Comparison of ENCODE assay signal across 13 cellular contexts in genomic region chr9:34744295-34745221, GRCh38. TPM values are rescaled to one million over a fixed set of nuclear protein-coding genes. Genes with fewer than 3 reads are reported as not detected.
A peak's percentile ranks its signal among the peaks of the same experiment; 100 is the strongest.
DNase-seq lines count a peak whose midpoint lies in the region; ATAC-seq, FAIRE-seq and TF ChIP-seq lines count a peak whose summit lies in the region.
"Had no signal": no experiment of that assay in that cellular context is flagged by ENCODE, and none has a peak within 500 bp of the region (broad histone marks: within the 10 kb centered on the region; RNA-seq: fewer than 3 reads in every experiment).

No MANE protein-coding gene starts in this region.

- TF ChIP-seq EP300 in A549 (IDR thresholded peaks at IDR 0.05): no peak

- CTCF ChIA-PET in A549 (lab: Yijun Ruan, JAX): interaction anchor here (1.2 to 1.7 kb wide), 6 partner anchors 15 to 352 kb away, joined by 3 to 10 read pairs (median 5); partner anchors contain the start of gene PIGO
- CTCF ChIA-PET in activated CD8-positive, alpha-beta T cell treated with anti-CD3 and anti-CD28 coated beads, Interleukin-2, amount 10 ng/mL, durations not matched to agents 7 days and 5 days (lab: Charles Lee): interaction anchor here (0.7 kb wide), 1 partner anchor 9 kb away, joined by 3 read pairs; no protein-coding TSS in a partner anchor
- CTCF ChIA-PET in CD4-positive, alpha-beta T cell (lab: Charles Lee): no interaction called here

- H3K36me3 ChIP-seq in adrenal gland (replicated peaks in 1 of 2) (no peaks in the 10 kb centered on the region), kidney (ENCODE audit: control insufficient read depth in 1 of 2, insufficient read depth in 2 of 2, low read length in 2 of 2) (no peaks in the 10 kb centered on the region)

- FAIRE-seq in A549 (lab: Jason Lieb, UNC) (no peak), kidney (lab: Jason Lieb, UNC) (no peak)

- TF ChIP-seq POLR2A in A549 (IDR thresholded peaks at IDR 0.05; ENCODE audit: low read length) (no peak), adrenal gland (IDR thresholded peaks at IDR 0.05) (no peak)

- TF ChIP-seq CTCF in A549 (IDR thresholded peaks at IDR 0.05) (no peak), HFFc6 (IDR thresholded peaks at IDR 0.05) (no peak), adrenal gland (IDR thresholded peaks at IDR 0.05) (no peak), kidney (IDR thresholded peaks at IDR 0.05; ENCODE audit: borderline replicate concordance, extremely low read depth, insufficient read depth) (no peak)
- no peak for TF ChIP-seq CTCF in CD4-positive, alpha-beta T cell (IDR thresholded peaks at IDR 0.05)

- H3K4me1 Mint-ChIP-seq in HFFc6 (ENCODE audit: low read depth): peaks cover 9% of the 10 kb centered on the region
- no peaks in the 10 kb centered on the region for H3K4me1 Mint-ChIP-seq in activated T-helper 1 cell treated with anti-CD3 and anti-CD28 coated beads, Interleukin-12 subunit alpha, Interleukin-12 subunit beta, Interleukin-2, Interleukin-4 antibody, amounts not matched to agents 30 ng/mL and 10 ng/mL and 1 ng/mL, durations not matched to agents 14 hours and 24 hours and 36 hours (ENCODE audit: low read depth)
- H3K4me1 Mint-ChIP-seq in activated CD8-positive, alpha-beta T cell treated with anti-CD3 and anti-CD28 coated beads, Interleukin-2, amount 10 ng/mL, durations not matched to agents 7 days and 5 days (ENCODE audit: low read depth): peaks cover 4% of the 10 kb centered on the region
- H3K4me1 Mint-ChIP-seq in CD4-positive, alpha-beta T cell (ENCODE audit: low read depth): no peaks in the 10 kb centered on the region

- peak; percentile 86 to 91 for ATAC-seq in A549
- ATAC-seq in activated CD8-positive, alpha-beta T cell treated with anti-CD3 and anti-CD28 coated beads, Interleukin-2, amount 10 ng/mL, durations not matched to agents 7 days and 5 days: no peak
- no peak for ATAC-seq in CD4-positive, alpha-beta T cell (ENCODE audit: poor library complexity)

- intact Hi-C loops in adrenal gland (cut with DNase I): no loop called here
- intact Hi-C loops in kidney (cut with DNase I): no loop called here
- intact Hi-C loops in activated T-helper 1 cell treated with anti-CD3 and anti-CD28 coated beads, Interleukin-12 subunit alpha, Interleukin-12 subunit beta, Interleukin-2, Interleukin-4 antibody, amounts not matched to agents 30 ng/mL and 10 ng/mL and 1 ng/mL, durations not matched to agents 14 hours and 24 hours and 36 hours (cut with micrococcal nuclease): no loop called here
- intact Hi-C loops in CD4-positive, alpha-beta T cell (cut with DNase I, micrococcal nuclease): no loop called here

- WGBS in A549 (ENCODE audit: missing lambda C conversion rate): 62% methylated on average over 2 of the region's 2 CpGs
- 42 to 57% (median 52%) methylated on average over 2 of the region's 2 CpGs for WGBS in adrenal gland, 4 donors

- H3K9ac ChIP-seq in kidney (ENCODE audit: low read length in 2 of 2): no peak overlapping the region

- H3K36me3 Mint-ChIP-seq in HFFc6 (ENCODE audit: low read depth): no peaks in the 10 kb centered on the region
- no peaks in the 10 kb centered on the region for H3K36me3 Mint-ChIP-seq in activated T-helper 1 cell treated with anti-CD3 and anti-CD28 coated beads, Interleukin-12 subunit alpha, Interleukin-12 subunit beta, Interleukin-2, Interleukin-4 antibody, amounts not matched to agents 30 ng/mL and 10 ng/mL and 1 ng/mL, durations not matched to agents 14 hours and 24 hours and 36 hours (ENCODE audit: low read depth)
- no peaks in the 10 kb centered on the region for H3K36me3 Mint-ChIP-seq in activated CD8-positive, alpha-beta T cell treated with anti-CD3 and anti-CD28 coated beads, Interleukin-2, amount 10 ng/mL, durations not matched to agents 7 days and 5 days (ENCODE audit: low read depth)
- no peaks in the 10 kb centered on the region for H3K36me3 Mint-ChIP-seq in CD4-positive, alpha-beta T cell (ENCODE audit: low read depth)

- H3K9me3 Mint-ChIP-seq in HFFc6: no peaks in the 10 kb centered on the region
- H3K9me3 Mint-ChIP-seq in activated T-helper 1 cell treated with anti-CD3 and anti-CD28 coated beads, Interleukin-12 subunit alpha, Interleukin-12 subunit beta, Interleukin-2, Interleukin-4 antibody, amounts not matched to agents 30 ng/mL and 10 ng/mL and 1 ng/mL, durations not matched to agents 14 hours and 24 hours and 36 hours: no peaks in the 10 kb centered on the region
- peaks cover 10% of the 10 kb centered on the region for H3K9me3 Mint-ChIP-seq in activated CD8-positive, alpha-beta T cell treated with anti-CD3 and anti-CD28 coated beads, Interleukin-2, amount 10 ng/mL, durations not matched to agents 7 days and 5 days (ENCODE audit: insufficient read depth)
- H3K9me3 Mint-ChIP-seq in CD4-positive, alpha-beta T cell: no peaks in the 10 kb centered on the region

- H3K4me3 ChIP-seq in A549: no peak overlapping the region
- no peak overlapping the region for H3K4me3 ChIP-seq in adrenal gland
- H3K4me3 ChIP-seq in kidney (ENCODE audit: low read length in 2 of 2): no peak overlapping the region

- H3K27ac Mint-ChIP-seq in HFFc6: no peak overlapping the region
- H3K27ac Mint-ChIP-seq in activated T-helper 1 cell treated with anti-CD3 and anti-CD28 coated beads, Interleukin-12 subunit alpha, Interleukin-12 subunit beta, Interleukin-2, Interleukin-4 antibody, amounts not matched to agents 30 ng/mL and 10 ng/mL and 1 ng/mL, durations not matched to agents 14 hours and 24 hours and 36 hours: no peak overlapping the region
- H3K27ac Mint-ChIP-seq in activated CD8-positive, alpha-beta T cell treated with anti-CD3 and anti-CD28 coated beads, Interleukin-2, amount 10 ng/mL, durations not matched to agents 7 days and 5 days: no peak overlapping the region
- no peak overlapping the region for H3K27ac Mint-ChIP-seq in CD4-positive, alpha-beta T cell
- H3K27ac Mint-ChIP-seq: activated T-cell treated with anti-CD3 and anti-CD28 coated beads, Interleukin-2, amount 50 U/mL, for 24 hours had no signal

- H3K27me3 ChIP-seq in adrenal gland: no peaks in the 10 kb centered on the region
- peaks cover 16% of the 10 kb centered on the region for H3K27me3 ChIP-seq in CD4-positive, alpha-beta T cell (ENCODE audit: control insufficient read depth, insufficient read depth, low read length)

- peaks cover 6% of the 10 kb centered on the region; the same call in 1 of the 2 replicates for H3K27me3 Mint-ChIP-seq in HFFc6 (ENCODE audit: insufficient read depth)
- peaks cover 20% of the 10 kb centered on the region for H3K27me3 Mint-ChIP-seq in activated T-helper 1 cell treated with anti-CD3 and anti-CD28 coated beads, Interleukin-12 subunit alpha, Interleukin-12 subunit beta, Interleukin-2, Interleukin-4 antibody, amounts not matched to agents 30 ng/mL and 10 ng/mL and 1 ng/mL, durations not matched to agents 14 hours and 24 hours and 36 hours (ENCODE audit: insufficient read depth)
- peaks cover 17% of the 10 kb centered on the region for H3K27me3 Mint-ChIP-seq in activated CD8-positive, alpha-beta T cell treated with anti-CD3 and anti-CD28 coated beads, Interleukin-2, amount 10 ng/mL, durations not matched to agents 7 days and 5 days (ENCODE audit: low read depth)
- H3K27me3 Mint-ChIP-seq in CD4-positive, alpha-beta T cell: peaks cover 36% of the 10 kb centered on the region

- no peak overlapping the region for H3K4me3 Mint-ChIP-seq in HFFc6
- H3K4me3 Mint-ChIP-seq in activated T-helper 1 cell treated with anti-CD3 and anti-CD28 coated beads, Interleukin-12 subunit alpha, Interleukin-12 subunit beta, Interleukin-2, Interleukin-4 antibody, amounts not matched to agents 30 ng/mL and 10 ng/mL and 1 ng/mL, durations not matched to agents 14 hours and 24 hours and 36 hours: no peak overlapping the region
- no peak overlapping the region for H3K4me3 Mint-ChIP-seq in activated CD8-positive, alpha-beta T cell treated with anti-CD3 and anti-CD28 coated beads, Interleukin-2, amount 10 ng/mL, durations not matched to agents 7 days and 5 days
- H3K4me3 Mint-ChIP-seq in CD4-positive, alpha-beta T cell: no peak overlapping the region
- H3K4me3 Mint-ChIP-seq: activated T-cell treated with anti-CD3 and anti-CD28 coated beads, Interleukin-2, amount 50 U/mL, for 24 hours had no signal

- H3K9me3 ChIP-seq in A549: no peaks in the 10 kb centered on the region
- H3K9me3 ChIP-seq in adrenal gland (replicated peaks in 1 of 3): no peaks in the 10 kb centered on the region
- H3K9me3 ChIP-seq in kidney (ENCODE audit: control insufficient read depth in 1 of 2, low read length in 2 of 2): peaks cover 2 to 4% of the 10 kb centered on the region in 2 donors
- H3K9me3 ChIP-seq in CD4-positive, alpha-beta T cell (ENCODE audit: control insufficient read depth, low read length): peaks cover 5% of the 10 kb centered on the region

- POLR2A ChIA-PET in A549 (lab: Yijun Ruan, JAX): no interaction called here
- POLR2A ChIA-PET in activated CD8-positive, alpha-beta T cell treated with anti-CD3 and anti-CD28 coated beads, Interleukin-2, amount 10 ng/mL, durations not matched to agents 7 days and 5 days (lab: Charles Lee): no interaction called here
- POLR2A ChIA-PET in CD4-positive, alpha-beta T cell (lab: Charles Lee): interaction anchor here (0.5 to 0.6 kb wide), 2 partner anchors 573 to 608 kb away, joined by 4 to 5 read pairs; no protein-coding TSS in a partner anchor

- H3K4me1 ChIP-seq in A549: peaks cover 15% of the 10 kb centered on the region; the same call in 2 of the 3 replicates
- peaks cover 0 to 12% of the 10 kb centered on the region in 2 donors for H3K4me1 ChIP-seq in adrenal gland (replicated peaks in 1 of 2)
- no peaks in the 10 kb centered on the region for H3K4me1 ChIP-seq in kidney (ENCODE audit: control insufficient read depth in 1 of 2, insufficient read depth in 1 of 2, low read depth in 1 of 2, low read length in 2 of 2)

- TF ChIP-seq RAD21 in A549 (conservative IDR thresholded peaks at IDR 0.05 in 1 of 2, IDR thresholded peaks at IDR 0.05 in 1 of 2): no peak

- DNase-seq in A549 (ENCODE audit: low read depth in 1 of 2, low spot score in 1 of 2) (peak in 1 of 2 experiments; percentile 28), HFFc6 (peak; percentile 26), adrenal gland (peak; percentile 43 to 76 (median 62)), kidney (peak; percentile 74), mesenteric fat pad (ENCODE audit: low spot score) (no peak)
- DNase-seq in activated T-helper 1 cell treated with anti-CD3 and anti-CD28 coated beads, Interleukin-12 subunit alpha, Interleukin-12 subunit beta, Interleukin-2, Interleukin-4 antibody, amounts not matched to agents 30 ng/mL and 10 ng/mL and 1 ng/mL, durations not matched to agents 14 hours and 24 hours and 36 hours (ENCODE audit: low spot score): no peak
- no peak for DNase-seq in activated CD8-positive, alpha-beta T cell treated with anti-CD3 and anti-CD28 coated beads, Interleukin-2, amount 10 ng/mL, durations not matched to agents 7 days and 5 days
- DNase-seq in CD4-positive, alpha-beta T cell: no peak
- DNase-seq: activated T-cell treated with anti-CD3 and anti-CD28 coated beads, Interleukin-2, amount 50 U/mL, for 24 hours; effector memory CD4-positive, alpha-beta T cell; stimulated activated CD4-positive, alpha-beta T cell treated with anti-CD3 and anti-CD28 coated beads, Interleukin-4, amount 100 ng/mL, for 1 hour; T-helper 2 cell had no signal

- H3K4me2 ChIP-seq in A549: no peak overlapping the region

- H3K27ac ChIP-seq in A549 (no peak overlapping the region), adrenal gland (no peak overlapping the region), kidney (ENCODE audit: low read depth in 2 of 2, low read length in 2 of 2) (no peak overlapping the region)
- H3K27ac ChIP-seq in CD4-positive, alpha-beta T cell (ENCODE audit: low read depth, low read length): no peak overlapping the region

RNA-seq across cellular contexts. Expression of gene CCL21, which starts 34.6 kb away (rescaled TPM):
- polyA plus RNA-seq in A549 (2011; rRNA removed): not detected in 2 replicates
- not detected in 2 replicates for polyA plus RNA-seq in A549 (2012; cell fraction: cytosol; rRNA removed)
- not detected in 2 replicates for polyA plus RNA-seq in A549 (2012; cell fraction: nucleus; rRNA removed)
- not detected in 3 replicates for polyA plus RNA-seq in A549 (2017; fragmentation: RNase III; extraction: RNeasy Plus Mini Kit Qiagen cat#74134 plus additional on column Dnase treatment)
- not detected in 2 replicates for polyA minus RNA-seq in A549 (2011; rRNA and poly(A)+ RNA removed)
- total RNA-seq in HFFc6 (2021; fragmentation: NEBNext Ultra II Directional; extraction: Animal tissue kit (Norgen Biotek cat#: 25700)): not detected
- 100 to 1,000 TPM in 1 of 8 donors, 10 to 100 TPM in 7; 11.6 to 295 (median 43.7) TPM for total RNA-seq in adrenal gland
- polyA plus RNA-seq in adrenal gland: 100 to 1,000 TPM in 1 of 3 donors, 10 to 100 TPM in 2; 32.3 to 152 (median 33.7) TPM
- total RNA-seq in kidney: 92.8 TPM
- 42.8 TPM for polyA plus RNA-seq in kidney (ENCODE audit: insufficient read depth, low read depth, low replicate concordance)
- not detected in 2 replicates for total RNA-seq in activated T-helper 1 cell treated with anti-CD3 and anti-CD28 coated beads, Interleukin-12 subunit alpha, Interleukin-12 subunit beta, Interleukin-2, Interleukin-4 antibody, amounts not matched to agents 30 ng/mL and 10 ng/mL and 1 ng/mL, durations not matched to agents 14 hours and 24 hours and 36 hours
- total RNA-seq in mesenteric fat pad: 18.0 TPM
- total RNA-seq in activated CD8-positive, alpha-beta T cell treated with anti-CD3 and anti-CD28 coated beads, Interleukin-2, amount 10 ng/mL, durations not matched to agents 7 days and 5 days: not detected
- total RNA-seq in CD4-positive, alpha-beta T cell: not detected
- total RNA-seq: mononuclear cell had no signal

RNA-seq across cellular contexts. Expression of gene CCL19, which starts 53.5 kb away (rescaled TPM):
- polyA plus RNA-seq in A549 (2011; rRNA removed) (not detected in 2 replicates), A549 (2017; fragmentation: RNase III; extraction: RNeasy Plus Mini Kit Qiagen cat#74134 plus additional on column Dnase treatment) (not detected in 3 replicates), adrenal gland (10 to 100 TPM in 2 of 3 donors, 1 to 10 TPM in 1; 7.5 to 23.3 (median 11.9) TPM), kidney (ENCODE audit: insufficient read depth, low read depth, low replicate concordance) (11.4 TPM)
- polyA plus RNA-seq in A549 (2012; cell fraction: cytosol; rRNA removed): not detected in 2 replicates
- polyA plus RNA-seq in A549 (2012; cell fraction: nucleus; rRNA removed): not detected in 2 replicates
- not detected in 2 replicates for polyA minus RNA-seq in A549 (2011; rRNA and poly(A)+ RNA removed)
- not detected for total RNA-seq in HFFc6 (2021; fragmentation: NEBNext Ultra II Directional; extraction: Animal tissue kit (Norgen Biotek cat#: 25700))
- total RNA-seq in adrenal gland (1 to 10 TPM in 2 of 8 donors, under 1 TPM in 1, not detected in 5; 0.39 to 2.4 (median 1.6) TPM), kidney (60.8 TPM), mesenteric fat pad (not detected)
- total RNA-seq in activated T-helper 1 cell treated with anti-CD3 and anti-CD28 coated beads, Interleukin-12 subunit alpha, Interleukin-12 subunit beta, Interleukin-2, Interleukin-4 antibody, amounts not matched to agents 30 ng/mL and 10 ng/mL and 1 ng/mL, durations not matched to agents 14 hours and 24 hours and 36 hours: not detected in 2 replicates
- total RNA-seq in activated CD8-positive, alpha-beta T cell treated with anti-CD3 and anti-CD28 coated beads, Interleukin-2, amount 10 ng/mL, durations not matched to agents 7 days and 5 days: not detected
- not detected for total RNA-seq in CD4-positive, alpha-beta T cell
- total RNA-seq: mononuclear cell had no signal

Comparison
In these comparisons a context has a peak if more than half of its experiments do, and no peak if none do; other contexts are left out.
1. ATAC-seq: peak in A549 (2 of 2); none in activated CD8-positive, alpha-beta T cell treated with anti-CD3 and anti-CD28 coated beads, Interleukin-2, amount 10 ng/mL, durations not matched to agents 7 days and 5 days (single experiment) and CD4-positive, alpha-beta T cell (single experiment).
2. DNase-seq: peak in HFFc6 (single experiment), adrenal gland (7 of 7) and kidney (single experiment); none in activated T-helper 1 cell treated with anti-CD3 and anti-CD28 coated beads, Interleukin-12 subunit alpha, Interleukin-12 subunit beta, Interleukin-2, Interleukin-4 antibody, amounts not matched to agents 30 ng/mL and 10 ng/mL and 1 ng/mL, durations not matched to agents 14 hours and 24 hours and 36 hours (single experiment), mesenteric fat pad (single experiment), activated CD8-positive, alpha-beta T cell treated with anti-CD3 and anti-CD28 coated beads, Interleukin-2, amount 10 ng/mL, durations not matched to agents 7 days and 5 days (single experiment) and CD4-positive, alpha-beta T cell (0 of 10).
3. RNA of gene CCL21, which starts 34.6 kb away (total RNA-seq): 92.8 TPM in kidney (single experiment), 11.6 to 295 TPM in adrenal gland and 18.0 TPM in mesenteric fat pad (single experiment); not detected in HFFc6, not detected in activated T-helper 1 cell treated with anti-CD3 and anti-CD28 coated beads, Interleukin-12 subunit alpha, Interleukin-12 subunit beta, Interleukin-2, Interleukin-4 antibody, amounts not matched to agents 30 ng/mL and 10 ng/mL and 1 ng/mL, durations not matched to agents 14 hours and 24 hours and 36 hours, not detected in activated CD8-positive, alpha-beta T cell treated with anti-CD3 and anti-CD28 coated beads, Interleukin-2, amount 10 ng/mL, durations not matched to agents 7 days and 5 days and not detected in CD4-positive, alpha-beta T cell; every median in the first group is over 10 times any median in the second.
4. RNA of gene CCL19, which starts 53.5 kb away (total RNA-seq): 60.8 TPM in kidney (single experiment); 0.39 to 2.4 TPM in adrenal gland, not detected in mesenteric fat pad (single experiment), not detected in HFFc6, not detected in activated T-helper 1 cell treated with anti-CD3 and anti-CD28 coated beads, Interleukin-12 subunit alpha, Interleukin-12 subunit beta, Interleukin-2, Interleukin-4 antibody, amounts not matched to agents 30 ng/mL and 10 ng/mL and 1 ng/mL, durations not matched to agents 14 hours and 24 hours and 36 hours, not detected in activated CD8-positive, alpha-beta T cell treated with anti-CD3 and anti-CD28 coated beads, Interleukin-2, amount 10 ng/mL, durations not matched to agents 7 days and 5 days and not detected in CD4-positive, alpha-beta T cell; every median in the first group is over 10 times any median in the second.